Comparison of ENCODE assay signal across 26 cellular contexts in the genomic region with DNA sequence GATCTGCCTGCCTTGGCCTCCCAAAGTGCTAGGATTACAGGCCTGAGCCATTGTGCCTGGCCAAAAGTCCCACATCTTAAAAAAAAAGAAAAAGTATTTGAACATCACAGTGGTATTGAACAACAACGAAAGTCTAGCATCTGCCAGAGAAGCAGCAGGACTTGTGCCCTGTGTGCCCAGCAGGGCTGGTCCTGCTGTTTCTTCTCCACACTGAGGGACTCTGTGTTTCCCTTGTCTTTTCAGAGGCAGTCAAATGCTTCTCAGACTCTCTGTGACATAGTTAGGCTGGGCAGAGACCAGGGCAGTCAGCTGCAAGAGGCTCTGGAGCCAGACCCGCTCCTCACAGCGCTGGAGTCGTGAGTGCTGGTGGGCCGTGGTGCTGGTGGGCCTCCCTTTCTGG.
"Had no signal": no experiment of that assay in that cellular context is flagged by ENCODE, and none has a peak within 500 bp of the region (broad histone marks: within the 10 kb centered on the region; RNA-seq: fewer than 3 reads in every experiment).

No MANE protein-coding gene starts in this region.

- H3K9me3 Mint-ChIP-seq: activated CD4-positive, alpha-beta memory T cell treated with anti-CD3 and anti-CD28 coated beads for 36 hours; activated naive CD4-positive, alpha-beta T cell treated with anti-CD3 and anti-CD28 coated beads, Interleukin-2, amount 10 ng/mL, durations not matched to agents 7 days and 5 days; activated naive CD8-positive, alpha-beta T cell treated with anti-CD3 and anti-CD28 coated beads, Interleukin-2, amount 10 ng/mL, durations not matched to agents 7 days and 5 days; activated T-helper 1 cell treated with anti-CD3 and anti-CD28 coated beads, Interleukin-12 subunit alpha, Interleukin-12 subunit beta, Interleukin-2, Interleukin-4 antibody, amounts not matched to agents 30 ng/mL and 10 ng/mL and 1 ng/mL, durations not matched to agents 14 hours and 24 hours and 36 hours; immature natural killer cell; nephron; stimulated activated naive CD8-positive, alpha-beta T cell treated with anti-CD3 and anti-CD28 coated beads, Interleukin-15, Interleukin-2, amounts not matched to agents 100 ng/mL and 50 ng/mL, for 24 hours had no signal

- H3K27me3 Mint-ChIP-seq: activated CD4-positive, alpha-beta memory T cell treated with anti-CD3 and anti-CD28 coated beads for 36 hours; activated naive CD4-positive, alpha-beta T cell treated with anti-CD3 and anti-CD28 coated beads, Interleukin-2, amount 10 ng/mL, durations not matched to agents 7 days and 5 days; activated naive CD8-positive, alpha-beta T cell treated with anti-CD3 and anti-CD28 coated beads, Interleukin-2, amount 10 ng/mL, durations not matched to agents 7 days and 5 days; progenitor cell of endocrine pancreas; stimulated activated naive CD8-positive, alpha-beta T cell treated with anti-CD3 and anti-CD28 coated beads, Interleukin-15, Interleukin-2, amounts not matched to agents 100 ng/mL and 50 ng/mL, for 24 hours had no signal

- H3K4me3 Mint-ChIP-seq: activated CD4-positive, alpha-beta memory T cell treated with anti-CD3 and anti-CD28 coated beads for 36 hours; activated naive CD4-positive, alpha-beta T cell treated with anti-CD3 and anti-CD28 coated beads, Interleukin-2, amount 10 ng/mL, durations not matched to agents 7 days and 5 days; activated naive CD8-positive, alpha-beta T cell treated with anti-CD3 and anti-CD28 coated beads, Interleukin-2, amount 10 ng/mL, durations not matched to agents 7 days and 5 days; activated T-helper 1 cell treated with anti-CD3 and anti-CD28 coated beads, Interleukin-12 subunit alpha, Interleukin-12 subunit beta, Interleukin-2, Interleukin-4 antibody, amounts not matched to agents 30 ng/mL and 10 ng/mL and 1 ng/mL, durations not matched to agents 14 hours and 24 hours and 36 hours; immature natural killer cell; nephron; stimulated activated naive CD8-positive, alpha-beta T cell treated with anti-CD3 and anti-CD28 coated beads, Interleukin-15, Interleukin-2, amounts not matched to agents 100 ng/mL and 50 ng/mL, for 24 hours had no signal

- H3K9me3 ChIP-seq: gastroesophageal sphincter, heart left ventricle, tibial artery, upper lobe of right lung had no signal

- H3K4me3 ChIP-seq: gastroesophageal sphincter, heart left ventricle, lung, skin epidermis, tibial artery, upper lobe of right lung had no signal

- H3K4me1 Mint-ChIP-seq: activated naive CD4-positive, alpha-beta T cell treated with anti-CD3 and anti-CD28 coated beads, Interleukin-2, amount 10 ng/mL, durations not matched to agents 7 days and 5 days; immature natural killer cell; nephron had no signal

- DNase-seq: activated CD4-positive, alpha-beta memory T cell treated with anti-CD3 and anti-CD28 coated beads for 36 hours; activated CD4-positive, alpha-beta T cell treated with anti-CD3 and anti-CD28 coated beads for 48 hours; activated CD8-positive, alpha-beta memory T cell treated with anti-CD3 and anti-CD28 coated beads, Interleukin-2, amount 50 U/mL, for 4 hours; activated effector memory CD4-positive, alpha-beta T cell treated with anti-CD3 and anti-CD28 coated beads, Interleukin-2, amount 50 U/mL, for 16 hours; activated naive CD4-positive, alpha-beta T cell treated with anti-CD3 and anti-CD28 coated beads, Interleukin-2, amount 10 ng/mL, durations not matched to agents 7 days and 5 days; activated naive CD8-positive, alpha-beta T cell treated with anti-CD3 and anti-CD28 coated beads, Interleukin-2, amount 10 ng/mL, durations not matched to agents 7 days and 5 days; activated T-cell treated with anti-CD3 and anti-CD28 coated beads, Interleukin-2, amount 50 U/mL, for 1 hour; brain microvascular endothelial cell; effector memory CD4-positive, alpha-beta T cell; immature natural killer cell; retina; stimulated activated CD4-positive, alpha-beta T cell treated with anti-CD3 and anti-CD28 coated beads, Interleukin-12 subunit alpha, Interleukin-12 subunit beta, amount 100 ng/mL, for 4 hours; stimulated activated CD4-positive, alpha-beta T cell treated with anti-CD3 and anti-CD28 coated beads, Interleukin-4, amount 100 ng/mL, for 1 hour; T-helper 9 cell; tibial artery; upper lobe of right lung had no signal

- H3K27ac Mint-ChIP-seq: activated CD4-positive, alpha-beta memory T cell treated with anti-CD3 and anti-CD28 coated beads for 36 hours; activated naive CD4-positive, alpha-beta T cell treated with anti-CD3 and anti-CD28 coated beads, Interleukin-2, amount 10 ng/mL, durations not matched to agents 7 days and 5 days; activated naive CD8-positive, alpha-beta T cell treated with anti-CD3 and anti-CD28 coated beads, Interleukin-2, amount 10 ng/mL, durations not matched to agents 7 days and 5 days; activated T-helper 1 cell treated with anti-CD3 and anti-CD28 coated beads, Interleukin-12 subunit alpha, Interleukin-12 subunit beta, Interleukin-2, Interleukin-4 antibody, amounts not matched to agents 30 ng/mL and 10 ng/mL and 1 ng/mL, durations not matched to agents 14 hours and 24 hours and 36 hours; immature natural killer cell; progenitor cell of endocrine pancreas; stimulated activated naive CD8-positive, alpha-beta T cell treated with anti-CD3 and anti-CD28 coated beads, Interleukin-15, Interleukin-2, amounts not matched to agents 100 ng/mL and 50 ng/mL, for 24 hours had no signal

- ATAC-seq: gastroesophageal sphincter, heart left ventricle, left lobe of liver, sciatic nerve, upper lobe of right lung had no signal
